ENCODE assay signal across 10 cellular contexts in genomic region chrX:153544747-153545146, GRCh38. TPM values are rescaled to one million over a fixed set of nuclear protein-coding genes. Genes with fewer than 3 reads are reported as not detected.
"Had no signal": no experiment of that assay in that cellular context is flagged by ENCODE, and none has a peak within 500 bp of the region (broad histone marks: within the 10 kb centered on the region; RNA-seq: fewer than 3 reads in every experiment).

No MANE protein-coding gene starts in this region.

- H3K27ac ChIP-seq: HL-60, KMS-11 had no signal

- ATAC-seq: K562 had no signal

- DNase-seq: IMR-90, KBM-7, KG1 had no signal

- H3K4me2 ChIP-seq: KMS-11 had no signal

- H3K9ac ChIP-seq: KMS-11 had no signal

- H3K4me3 ChIP-seq: K562 had no signal

- FAIRE-seq: HTR-8/SVneo, K562 had no signal

RNA-seq across cellular contexts. Expression of gene ATP2B3, which starts 27.3 kb away (rescaled TPM):
- total RNA-seq: HT-29, HT1080, K562 had no signal
- polyA plus RNA-seq: IgD-negative memory B cell had no signal

RNA-seq across cellular contexts. Expression of gene BGN, which starts 50.0 kb away (rescaled TPM):
- polyA plus RNA-seq: IgD-negative memory B cell, K562 had no signal
